16 cellular contexts compared by ENCODE assay signal in the genomic region with DNA sequence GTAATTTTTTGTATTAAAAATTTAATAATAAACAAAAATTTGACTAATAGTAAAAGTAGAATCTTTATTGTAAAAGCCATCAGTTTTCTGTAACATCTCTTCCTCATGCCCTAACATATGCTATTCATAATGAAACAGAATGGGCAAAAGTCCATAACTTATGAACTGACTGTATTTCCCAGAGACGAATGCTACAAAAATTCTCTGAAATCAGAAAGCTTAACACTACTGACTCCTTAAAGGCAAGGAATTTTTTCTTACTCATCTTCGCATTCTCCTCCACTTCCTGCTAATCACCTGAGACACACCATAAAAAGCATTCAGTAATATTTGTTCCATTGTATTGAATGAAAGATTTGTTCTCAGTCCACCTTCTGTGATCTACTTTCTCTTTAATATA. TPM values are rescaled to one million over a fixed set of nuclear protein-coding genes. Genes with fewer than 3 reads are reported as not detected.
DNase-seq lines count a peak whose midpoint lies in the region; ATAC-seq and TF ChIP-seq lines count a peak whose summit lies in the region.
"Had no signal": no experiment of that assay in that cellular context is flagged by ENCODE, and none has a peak within 500 bp of the region (broad histone marks: within the 10 kb centered on the region; RNA-seq: fewer than 3 reads in every experiment).

No MANE protein-coding gene starts in this region.

- H3K27me3 ChIP-seq in suprapubic skin (no peaks in the 10 kb centered on the region), upper lobe of left lung (no peaks in the 10 kb centered on the region)
- H3K27me3 ChIP-seq: tibial nerve had no signal

- H3K4me1 Mint-ChIP-seq in stimulated activated naive CD8-positive, alpha-beta T cell treated with anti-CD3 and anti-CD28 coated beads, Interleukin-15, Interleukin-2, amounts not matched to agents 100 ng/mL and 50 ng/mL, for 24 hours (ENCODE audit: low read depth): peaks cover 11% of the 10 kb centered on the region
- H3K4me1 Mint-ChIP-seq: activated naive CD4-positive, alpha-beta T cell treated with anti-CD3 and anti-CD28 coated beads, Interleukin-2, amount 10 ng/mL, durations not matched to agents 7 days and 5 days had no signal

- H3K4me3 ChIP-seq in suprapubic skin (no peak overlapping the region), upper lobe of left lung (no peak overlapping the region)
- H3K4me3 ChIP-seq: HAP-1, tibial nerve had no signal

- TF ChIP-seq EP300 in suprapubic skin (IDR thresholded peaks at IDR 0.05) (no peak), upper lobe of left lung (IDR thresholded peaks at IDR 0.05) (no peak)

- H3K36me3 Mint-ChIP-seq in stimulated activated naive CD8-positive, alpha-beta T cell treated with anti-CD3 and anti-CD28 coated beads, Interleukin-15, Interleukin-2, amounts not matched to agents 100 ng/mL and 50 ng/mL, for 24 hours (ENCODE audit: low read depth): peaks cover 22% of the 10 kb centered on the region

- peak overlapping the region; percentile 15 for H3K27ac ChIP-seq in epithelial cell of prostate
- no peak overlapping the region for H3K27ac ChIP-seq in suprapubic skin
- no peak overlapping the region for H3K27ac ChIP-seq in upper lobe of left lung
- H3K27ac ChIP-seq: tibial nerve had no signal

- no peaks in the 10 kb centered on the region for H3K27me3 Mint-ChIP-seq in stimulated activated naive CD8-positive, alpha-beta T cell treated with anti-CD3 and anti-CD28 coated beads, Interleukin-15, Interleukin-2, amounts not matched to agents 100 ng/mL and 50 ng/mL, for 24 hours
- H3K27me3 Mint-ChIP-seq: activated naive CD4-positive, alpha-beta T cell treated with anti-CD3 and anti-CD28 coated beads, Interleukin-2, amount 10 ng/mL, durations not matched to agents 7 days and 5 days; brain had no signal

- no peaks in the 10 kb centered on the region for H3K4me1 ChIP-seq in suprapubic skin
- no peaks in the 10 kb centered on the region for H3K4me1 ChIP-seq in upper lobe of left lung
- H3K4me1 ChIP-seq: HAP-1 had no signal

- ATAC-seq in stimulated activated naive CD8-positive, alpha-beta T cell treated with anti-CD3 and anti-CD28 coated beads, Interleukin-15, Interleukin-2, amounts not matched to agents 100 U/mL and 50 U/mL, for 24 hours: no peak
- no peak for ATAC-seq in upper lobe of left lung (ENCODE audit: low FRiP score in 2 of 2)
- ATAC-seq: sciatic nerve had no signal

- TF ChIP-seq CTCF in suprapubic skin (IDR thresholded peaks at IDR 0.05): no peak
- TF ChIP-seq CTCF in upper lobe of left lung (IDR thresholded peaks at IDR 0.05): no peak

- H3K36me3 ChIP-seq in suprapubic skin (peaks cover 15% of the 10 kb centered on the region), upper lobe of left lung (no peaks in the 10 kb centered on the region)
- H3K36me3 ChIP-seq: HAP-1, tibial nerve had no signal

- 52% methylated on average over 2 of the region's 2 CpGs for WGBS in suprapubic skin
- 85 to 89% methylated on average over 2 of the region's 2 CpGs for WGBS in upper lobe of left lung, 2 donors

- no peak overlapping the region for H3K4me3 Mint-ChIP-seq in stimulated activated naive CD8-positive, alpha-beta T cell treated with anti-CD3 and anti-CD28 coated beads, Interleukin-15, Interleukin-2, amounts not matched to agents 100 ng/mL and 50 ng/mL, for 24 hours
- H3K4me3 Mint-ChIP-seq: activated naive CD4-positive, alpha-beta T cell treated with anti-CD3 and anti-CD28 coated beads, Interleukin-2, amount 10 ng/mL, durations not matched to agents 7 days and 5 days; brain had no signal

- TF ChIP-seq POLR2A in suprapubic skin (IDR thresholded peaks at IDR 0.05) (no peak), upper lobe of left lung (IDR thresholded peaks at IDR 0.05) (no peak)

- peak overlapping the region; percentile 6 for H3K27ac Mint-ChIP-seq in stimulated activated naive CD8-positive, alpha-beta T cell treated with anti-CD3 and anti-CD28 coated beads, Interleukin-15, Interleukin-2, amounts not matched to agents 100 ng/mL and 50 ng/mL, for 24 hours
- H3K27ac Mint-ChIP-seq: activated naive CD4-positive, alpha-beta T cell treated with anti-CD3 and anti-CD28 coated beads, Interleukin-2, amount 10 ng/mL, durations not matched to agents 7 days and 5 days had no signal

- H3K9me3 Mint-ChIP-seq in stimulated activated naive CD8-positive, alpha-beta T cell treated with anti-CD3 and anti-CD28 coated beads, Interleukin-15, Interleukin-2, amounts not matched to agents 100 ng/mL and 50 ng/mL, for 24 hours: no peaks in the 10 kb centered on the region
- H3K9me3 Mint-ChIP-seq: activated naive CD4-positive, alpha-beta T cell treated with anti-CD3 and anti-CD28 coated beads, Interleukin-2, amount 10 ng/mL, durations not matched to agents 7 days and 5 days; brain had no signal

- H3K9me3 ChIP-seq in suprapubic skin (no peaks in the 10 kb centered on the region), upper lobe of left lung (no peaks in the 10 kb centered on the region)
- H3K9me3 ChIP-seq: HAP-1, tibial nerve had no signal

- no peak for DNase-seq in stimulated activated naive CD8-positive, alpha-beta T cell treated with anti-CD3 and anti-CD28 coated beads, Interleukin-15, Interleukin-2, amounts not matched to agents 100 U/mL and 50 U/mL, for 24 hours
- peak; percentile 16 for DNase-seq in HPDE6-E6E7 (ENCODE audit: extremely low spot score)
- DNase-seq in epithelial cell of prostate (ENCODE audit: low read depth, low spot score): no peak
- DNase-seq in NCI-H1048 (lab: John Stamatoyannopoulos, UW): no peak
- DNase-seq in suprapubic skin (ENCODE audit: low spot score in 2 of 2): no peak
- no peak for DNase-seq in upper lobe of left lung
- DNase-seq in CD1c-positive myeloid dendritic cell (ENCODE audit: extremely low spot score): no peak
- DNase-seq: activated naive CD4-positive, alpha-beta T cell treated with anti-CD3 and anti-CD28 coated beads, Interleukin-2, amount 10 ng/mL, durations not matched to agents 7 days and 5 days; Calu3; NCI-H1694 treated with DMSO at 0.1 percent for 48 hours; NCI-H510A treated with DMSO at 0.1 percent for 48 hours had no signal

RNA-seq across cellular contexts. Expression of a gene that starts 17.6 kb away (rescaled TPM):
- total RNA-seq in suprapubic skin (100 to 1,000 TPM in 1 of 4 donors, 10 to 100 TPM in 3; 54.3 to 212 (median 61.9) TPM), upper lobe of left lung (100 to 1,000 TPM in 2 of 6 donors, 10 to 100 TPM in 4; 43.5 to 129 (median 64.2) TPM)
